Comparison of ENCODE assay signal across 8 cellular contexts in genomic region chr15:100919481-100920405, GRCh38. TPM values are rescaled to one million over a fixed set of nuclear protein-coding genes. Genes with fewer than 3 reads are reported as not detected.
DNase-seq lines count a peak whose midpoint lies in the region; ATAC-seq, FAIRE-seq and TF ChIP-seq lines count a peak whose summit lies in the region.

No MANE protein-coding gene starts in this region.

- no peak for TF ChIP-seq CTCF in GM12875 (IDR thresholded peaks at IDR 0.05; ENCODE audit: borderline replicate concordance, insufficient read depth, low read depth, low read length)
- TF ChIP-seq CTCF in retinal pigment epithelial cell (conservative IDR thresholded peaks at IDR 0.05; ENCODE audit: low read depth, low read length): no peak

- peak; percentile 63 for DNase-seq in activated CD8-positive, alpha-beta memory T cell treated with anti-CD3 and anti-CD28 coated beads, Interleukin-2, amount 50 U/mL, for 48 hours
- DNase-seq in frontal cortex (ENCODE audit: low spot score in 2 of 2) (peak; percentile 33 to 44), retinal pigment epithelial cell (ENCODE audit: low read depth) (no peak), NCI-H2107 (lab: John Stamatoyannopoulos, UW) (no peak), left lobe of liver (ENCODE audit: low spot score) (no peak), SKM-1 (lab: John Stamatoyannopoulos, UW; ENCODE audit: unreplicated experiment) (no peak)

- peak; percentile 23 for ATAC-seq in HG03045 (IDR thresholded peaks at IDR 0.05; ENCODE audit: unreplicated experiment)
- ATAC-seq in left lobe of liver: no peak

- no peak for FAIRE-seq in frontal cortex (lab: Jason Lieb, UNC)

- H3K4me3 ChIP-seq in GM12875 (ENCODE audit: low read depth, low read length) (peak overlapping the region; percentile 97), retinal pigment epithelial cell (ENCODE audit: low read length) (peak overlapping the region; percentile 48)

RNA-seq across cellular contexts. Expression of gene LRRK1, which starts 0.6 kb away (rescaled TPM):
- total RNA-seq in frontal cortex: 0.82 TPM
- total RNA-seq in left lobe of liver: 2.3 TPM

RNA-seq across cellular contexts. Expression of gene ALDH1A3, which starts 40.1 kb away (rescaled TPM):
- total RNA-seq in frontal cortex (3.3 TPM), left lobe of liver (4.0 TPM)

Comparison
In these comparisons a context has a peak if more than half of its experiments do, and no peak if none do; other contexts are left out.
1. DNase-seq: peak in activated CD8-positive, alpha-beta memory T cell treated with anti-CD3 and anti-CD28 coated beads, Interleukin-2, amount 50 U/mL, for 48 hours (single experiment) and frontal cortex (2 of 2); none in retinal pigment epithelial cell (single experiment), NCI-H2107 (single experiment), left lobe of liver (single experiment) and SKM-1 (single experiment).